Comparison of ENCODE assay signal across 27 cellular contexts in the genomic region with DNA sequence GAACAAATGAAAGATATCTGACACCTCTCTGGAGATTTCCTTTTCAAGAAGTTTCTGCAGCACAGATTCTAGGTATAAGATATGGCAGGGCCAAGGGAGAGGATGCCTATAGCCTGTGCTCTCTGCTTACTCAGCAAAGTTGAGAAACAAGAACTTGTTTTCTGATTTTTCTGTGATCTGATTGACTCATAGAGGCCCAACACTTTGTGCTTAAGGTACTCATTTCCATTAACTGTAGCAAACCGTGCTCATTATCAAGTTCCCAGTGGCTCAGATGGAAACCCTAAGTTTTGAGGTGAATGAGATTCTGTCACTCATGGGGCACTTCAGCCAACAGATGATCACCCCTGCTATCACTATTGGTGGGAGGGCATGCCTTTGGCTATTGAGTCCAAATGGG.
A peak's percentile ranks its signal among the peaks of the same experiment; 100 is the strongest.
DNase-seq lines count a peak whose midpoint lies in the region; ATAC-seq and TF ChIP-seq lines count a peak whose summit lies in the region.
"Had no signal": no experiment of that assay in that cellular context is flagged by ENCODE, and none has a peak within 500 bp of the region (broad histone marks: within the 10 kb centered on the region; RNA-seq: fewer than 3 reads in every experiment).

No MANE protein-coding gene starts in this region.

- H3K23ac ChIP-seq in IMR-90 (ENCODE audit: low read depth, low read length): no peak overlapping the region

- CTCF ChIA-PET in IMR-90 (lab: Yijun Ruan, JAX): no interaction called here

- no peaks in the 10 kb centered on the region for H3K36me3 ChIP-seq in IMR-90 (ENCODE audit: control insufficient read depth, insufficient read depth, low read length)
- peaks cover 3 to 10% of the 10 kb centered on the region in 2 donors for H3K36me3 ChIP-seq in psoas muscle (ENCODE audit: insufficient read depth in 1 of 2, low read depth in 1 of 2)
- H3K36me3 ChIP-seq: HAP-1 had no signal

- no TSS peak for BruUV-seq in IMR-90 (replicated peaks; lab: Mats Ljungman, UMichigan)

- peak overlapping the region; percentile 8 for H3K27ac Mint-ChIP-seq in activated naive CD8-positive, alpha-beta T cell treated with anti-CD3 and anti-CD28 coated beads, Interleukin-2, amount 10 ng/mL, durations not matched to agents 7 days and 5 days
- H3K27ac Mint-ChIP-seq in activated naive CD8-positive, alpha-beta T cell treated with anti-CD3 and anti-CD28 coated beads, Interleukin-2, amount 50 U/mL, for 24 hours: no peak overlapping the region
- peak overlapping the region; percentile 50 for H3K27ac Mint-ChIP-seq in memory B cell

- H3K27me3 Mint-ChIP-seq in activated naive CD8-positive, alpha-beta T cell treated with anti-CD3 and anti-CD28 coated beads, Interleukin-2, amount 10 ng/mL, durations not matched to agents 7 days and 5 days: no peaks in the 10 kb centered on the region
- H3K27me3 Mint-ChIP-seq in activated naive CD8-positive, alpha-beta T cell treated with anti-CD3 and anti-CD28 coated beads, Interleukin-2, amount 50 U/mL, for 24 hours: no peaks in the 10 kb centered on the region
- no peaks in the 10 kb centered on the region for H3K27me3 Mint-ChIP-seq in memory B cell
- H3K27me3 Mint-ChIP-seq: CD4-positive, alpha-beta memory T cell had no signal

- in situ Hi-C loops in IMR-90 (cut with MboI; ENCODE audit: low sequenced_read_pairs): no loop called here

- no peak overlapping the region for H3K4me3 ChIP-seq in IMR-90 (ENCODE audit: insufficient read depth, low read depth, low read length)
- H3K4me3 ChIP-seq in psoas muscle: no peak overlapping the region
- H3K4me3 ChIP-seq: HAP-1 had no signal

- no peak overlapping the region for H2AK9ac ChIP-seq in IMR-90 (replicated peaks; ENCODE audit: low read depth, low read length, poor library complexity)

- H4K20me1 ChIP-seq in IMR-90 (ENCODE audit: insufficient read depth, low read length): no peaks in the 10 kb centered on the region

- no peak overlapping the region for H4K8ac ChIP-seq in IMR-90 (ENCODE audit: low read depth in 2 of 2, low read length in 2 of 2)

- H3K9me3 Mint-ChIP-seq in activated naive CD8-positive, alpha-beta T cell treated with anti-CD3 and anti-CD28 coated beads, Interleukin-2, amount 10 ng/mL, durations not matched to agents 7 days and 5 days: peaks cover 9% of the 10 kb centered on the region
- peaks cover 23% of the 10 kb centered on the region for H3K9me3 Mint-ChIP-seq in activated naive CD8-positive, alpha-beta T cell treated with anti-CD3 and anti-CD28 coated beads, Interleukin-2, amount 50 U/mL, for 24 hours
- H3K9me3 Mint-ChIP-seq in memory B cell: peaks cover 9% of the 10 kb centered on the region

- intact Hi-C loops in IMR-90 (cut with micrococcal nuclease): no loop called here
- intact Hi-C loops in psoas muscle (cut with DNase I): no loop called here

- H3K56ac ChIP-seq in IMR-90 (ENCODE audit: extremely low read depth, insufficient read depth, low read length): no peak overlapping the region

- no peak overlapping the region for H3K9ac ChIP-seq in IMR-90 (ENCODE audit: low read depth, low read length)

- H4K5ac ChIP-seq in IMR-90 (ENCODE audit: low read depth, low read length): no peak overlapping the region

- no peak for DNase-seq in activated naive CD8-positive, alpha-beta T cell treated with anti-CD3 and anti-CD28 coated beads, Interleukin-2, amount 10 ng/mL, durations not matched to agents 7 days and 5 days
- no peak for DNase-seq in activated naive CD8-positive, alpha-beta T cell treated with anti-CD3 and anti-CD28 coated beads, Interleukin-2, amount 50 U/mL, for 24 hours
- DNase-seq in IMR-90: no peak
- DNase-seq in memory B cell (ENCODE audit: low spot score in 2 of 2): no peak
- DNase-seq in dermis blood vessel endothelial cell: no peak
- no peak for DNase-seq in psoas muscle
- DNase-seq: AML-193; C1 segment of cervical spinal cord; Caco-2; CD4-positive, alpha-beta memory T cell; DMS79; EL; GDM1; GOT3; NCI-H1048; NCI-H1417 treated with DMSO at 0.1 percent for 48 hours; NCI-H187; NCI-H2081 treated with DMSO at 0.1 percent for 48 hours; NCI-H2171; NCI-H226; NCI-H510A; NCI-H69; SHP77 had no signal

- no peak overlapping the region for H3K14ac ChIP-seq in IMR-90 (replicated peaks; ENCODE audit: low read depth, low read length)

- WGBS in IMR-90 (ENCODE audit: extremely low coverage in 2 of 2, insufficient read length in 1 of 2), 2 experiments: no CpG with 5 or more reads among the region's 1 CpG
- WGBS in psoas muscle, 3 donors: 84 to 90% (median 88%) methylated on average over 1 of the region's 1 CpG

- H2AFZ ChIP-seq in IMR-90 (replicated peaks; ENCODE audit: low read length, poor library complexity): no peak overlapping the region

- TF ChIP-seq POLR2A in IMR-90 (IDR thresholded peaks at IDR 0.05; ENCODE audit: low read depth, low read length): no peak

- TF ChIP-seq RAD21 in IMR-90 (IDR thresholded peaks at IDR 0.05; ENCODE audit: low read length): no peak

- H3K9me1 ChIP-seq in IMR-90 (ENCODE audit: insufficient read depth, low read length): no peaks in the 10 kb centered on the region

- H2BK15ac ChIP-seq in IMR-90 (ENCODE audit: low read depth, low read length): no peak overlapping the region

- no peak overlapping the region for H3K4me2 ChIP-seq in IMR-90 (ENCODE audit: low read depth, low read length)

- TF ChIP-seq CTCF in IMR-90 (conservative IDR thresholded peaks at IDR 0.05; ENCODE audit: low read depth, low read length): no peak
- TF ChIP-seq CTCF in psoas muscle (IDR thresholded peaks at IDR 0.05): no peak

- H2BK120ac ChIP-seq in IMR-90 (ENCODE audit: low read depth, low read length): no peak overlapping the region

- no peak overlapping the region for H3K4me3 Mint-ChIP-seq in activated naive CD8-positive, alpha-beta T cell treated with anti-CD3 and anti-CD28 coated beads, Interleukin-2, amount 10 ng/mL, durations not matched to agents 7 days and 5 days
- no peak overlapping the region for H3K4me3 Mint-ChIP-seq in activated naive CD8-positive, alpha-beta T cell treated with anti-CD3 and anti-CD28 coated beads, Interleukin-2, amount 50 U/mL, for 24 hours
- H3K4me3 Mint-ChIP-seq in memory B cell: no peak overlapping the region
- H3K4me3 Mint-ChIP-seq: CD4-positive, alpha-beta memory T cell had no signal

- POLR2A ChIA-PET in activated naive CD8-positive, alpha-beta T cell treated with anti-CD3 and anti-CD28 coated beads, Interleukin-2, amount 10 ng/mL, durations not matched to agents 7 days and 5 days (lab: Charles Lee): no interaction called here
- POLR2A ChIA-PET in IMR-90 (lab: Charles Lee; ENCODE audit: unreplicated experiment): no interaction called here

- no peak overlapping the region for H2BK20ac ChIP-seq in IMR-90 (ENCODE audit: low read depth, low read length)

- H2AK5ac ChIP-seq in IMR-90 (ENCODE audit: low read depth, low read length): no peak overlapping the region

- H3K79me1 ChIP-seq in IMR-90 (ENCODE audit: low read depth in 1 of 2, low read length in 2 of 2): no peaks in the 10 kb centered on the region

- H3K18ac ChIP-seq in IMR-90 (ENCODE audit: low read depth, low read length): no peak overlapping the region

- H3K4ac ChIP-seq in IMR-90 (ENCODE audit: low read depth, low read length): no peak overlapping the region

- no peaks in the 10 kb centered on the region for H3K4me1 ChIP-seq in IMR-90 (ENCODE audit: control insufficient read depth, insufficient read depth, low read length)
- H3K4me1 ChIP-seq in psoas muscle: no peaks in the 10 kb centered on the region
- H3K4me1 ChIP-seq: Caco-2, HAP-1 had no signal

- H4K91ac ChIP-seq in IMR-90 (ENCODE audit: insufficient read depth, low read depth, low read length): no peak overlapping the region

- no peak overlapping the region for H2BK5ac ChIP-seq in IMR-90 (ENCODE audit: low read depth, low read length, poor library complexity, severe bottlenecking)

- H3K9me3 ChIP-seq in IMR-90 (ENCODE audit: control insufficient read depth, insufficient read depth, low read length): no peaks in the 10 kb centered on the region
- H3K9me3 ChIP-seq in psoas muscle: no peaks in the 10 kb centered on the region
- H3K9me3 ChIP-seq: Caco-2, HAP-1 had no signal

- H3K4me1 Mint-ChIP-seq in activated naive CD8-positive, alpha-beta T cell treated with anti-CD3 and anti-CD28 coated beads, Interleukin-2, amount 10 ng/mL, durations not matched to agents 7 days and 5 days: peaks cover 17% of the 10 kb centered on the region
- peaks cover 35% of the 10 kb centered on the region for H3K4me1 Mint-ChIP-seq in activated naive CD8-positive, alpha-beta T cell treated with anti-CD3 and anti-CD28 coated beads, Interleukin-2, amount 50 U/mL, for 24 hours
- peaks cover 33% of the 10 kb centered on the region for H3K4me1 Mint-ChIP-seq in memory B cell

- no peak for ATAC-seq in activated naive CD8-positive, alpha-beta T cell treated with anti-CD3 and anti-CD28 coated beads, Interleukin-2, amount 10 ng/mL, durations not matched to agents 7 days and 5 days (ENCODE audit: low read depth)
- no peak for ATAC-seq in activated naive CD8-positive, alpha-beta T cell treated with anti-CD3 and anti-CD28 coated beads, Interleukin-2, amount 50 U/mL, for 24 hours
- ATAC-seq in IMR-90 (ENCODE audit: low read depth) (no peak), memory B cell (ENCODE audit: low read depth) (no peak), GM18502 (IDR thresholded peaks at IDR 0.05; ENCODE audit: poor library complexity, unreplicated experiment) (no peak), psoas muscle (no peak)
- ATAC-seq: Panc1 had no signal

- peaks cover 79% of the 10 kb centered on the region for H3K36me3 Mint-ChIP-seq in activated naive CD8-positive, alpha-beta T cell treated with anti-CD3 and anti-CD28 coated beads, Interleukin-2, amount 10 ng/mL, durations not matched to agents 7 days and 5 days
- H3K36me3 Mint-ChIP-seq in activated naive CD8-positive, alpha-beta T cell treated with anti-CD3 and anti-CD28 coated beads, Interleukin-2, amount 50 U/mL, for 24 hours (ENCODE audit: low read depth): peaks cover 52% of the 10 kb centered on the region
- H3K36me3 Mint-ChIP-seq in memory B cell: peaks cover 49% of the 10 kb centered on the region

- H3K27me3 ChIP-seq in IMR-90 (ENCODE audit: control insufficient read depth, insufficient read depth, low read length): no peaks in the 10 kb centered on the region
- no peaks in the 10 kb centered on the region for H3K27me3 ChIP-seq in psoas muscle (ENCODE audit: insufficient read depth in 3 of 3, low read length in 2 of 3)

- no peak overlapping the region for H3K27ac ChIP-seq in IMR-90 (ENCODE audit: insufficient read depth, low read length)
- no peak overlapping the region for H3K27ac ChIP-seq in psoas muscle
- H3K27ac ChIP-seq: RWPE1 had no signal

- dilution Hi-C loops in IMR-90 (cut with HindIII; ENCODE audit: low sequenced_read_pairs, unreplicated experiment): no loop called here

TF ChIP-seq in IMR-90, 13 proteins besides CTCF, POLR2A, EP300 and RAD21 (continues in another document):
- no peak for TF ChIP-seq ELK1 (IDR thresholded peaks at IDR 0.05; ENCODE audit: borderline replicate concordance, low read depth, low read length)
